In the genomic region with DNA sequence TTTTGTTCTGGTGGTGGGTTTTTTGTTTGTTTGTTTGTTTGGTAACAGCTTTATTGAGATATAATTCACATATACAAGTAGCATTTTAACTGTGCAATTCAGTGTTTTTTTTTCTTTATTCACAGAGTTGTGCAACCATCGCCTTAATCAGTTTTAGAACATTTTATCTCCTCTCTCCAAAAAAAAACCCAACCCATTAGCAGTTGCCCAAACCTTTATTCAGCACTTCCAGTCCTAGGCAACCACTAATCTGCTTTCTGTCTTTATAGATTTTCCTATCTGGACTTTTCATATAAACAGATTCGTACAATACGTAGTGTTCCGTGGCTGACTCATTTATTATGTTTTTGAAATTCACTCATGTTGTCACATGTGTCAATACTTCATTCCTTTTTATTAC, we compare ENCODE assay signal across 1 cellular context.
TF ChIP-seq lines count a peak whose summit lies in the region.

No MANE protein-coding gene starts in this region.

TF ChIP-seq in K562, 482 proteins besides CTCF, POLR2A, EP300 and RAD21 (continued from another document):
- TF ChIP-seq GTF2E2 (tag; IDR thresholded peaks at IDR 0.05), result no peak
- TF ChIP-seq, protein P1, sequence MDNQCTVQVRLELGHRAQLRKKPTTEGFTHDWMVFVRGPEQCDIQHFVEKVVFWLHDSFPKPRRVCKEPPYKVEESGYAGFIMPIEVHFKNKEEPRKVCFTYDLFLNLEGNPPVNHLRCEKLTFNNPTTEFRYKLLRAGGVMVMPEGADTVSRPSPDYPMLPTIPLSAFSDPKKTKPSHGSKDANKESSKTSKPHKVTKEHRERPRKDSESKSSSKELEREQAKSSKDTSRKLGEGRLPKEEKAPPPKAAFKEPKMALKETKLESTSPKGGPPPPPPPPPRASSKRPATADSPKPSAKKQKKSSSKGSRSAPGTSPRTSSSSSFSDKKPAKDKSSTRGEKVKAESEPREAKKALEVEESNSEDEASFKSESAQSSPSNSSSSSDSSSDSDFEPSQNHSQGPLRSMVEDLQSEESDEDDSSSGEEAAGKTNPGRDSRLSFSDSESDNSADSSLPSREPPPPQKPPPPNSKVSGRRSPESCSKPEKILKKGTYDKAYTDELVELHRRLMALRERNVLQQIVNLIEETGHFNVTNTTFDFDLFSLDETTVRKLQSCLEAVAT (IDR thresholded peaks at IDR 0.05), result no peak
- no peak for TF ChIP-seq CEBPG (CRISPR knock-in tag; IDR thresholded peaks at IDR 0.05)
- TF ChIP-seq CEBPG (tag; conservative IDR thresholded peaks at IDR 0.05 in 1 of 2, IDR thresholded peaks at IDR 0.05 in 1 of 2), result peak in 1 of 2 experiments; percentile 43; a peak in 1 of 4 replicates
- no peak for TF ChIP-seq C11orf30 (IDR thresholded peaks at IDR 0.05; ENCODE audit: low read depth)
- TF ChIP-seq, protein P2, sequence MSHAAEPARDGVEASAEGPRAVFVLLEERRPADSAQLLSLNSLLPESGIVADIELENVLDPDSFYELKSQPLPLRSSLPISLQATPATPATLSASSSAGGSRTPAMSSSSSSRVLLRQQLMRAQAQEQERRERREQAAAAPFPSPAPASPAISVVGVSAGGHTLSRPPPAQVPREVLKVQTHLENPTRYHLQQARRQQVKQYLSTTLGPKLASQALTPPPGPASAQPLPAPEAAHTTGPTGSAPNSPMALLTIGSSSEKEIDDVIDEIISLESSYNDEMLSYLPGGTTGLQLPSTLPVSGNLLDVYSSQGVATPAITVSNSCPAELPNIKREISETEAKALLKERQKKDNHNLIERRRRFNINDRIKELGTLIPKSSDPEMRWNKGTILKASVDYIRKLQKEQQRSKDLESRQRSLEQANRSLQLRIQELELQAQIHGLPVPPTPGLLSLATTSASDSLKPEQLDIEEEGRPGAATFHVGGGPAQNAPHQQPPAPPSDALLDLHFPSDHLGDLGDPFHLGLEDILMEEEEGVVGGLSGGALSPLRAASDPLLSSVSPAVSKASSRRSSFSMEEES (CRISPR knock-in tag; IDR thresholded peaks at IDR 0.05), result no peak
- no peak for TF ChIP-seq SETDB1 (IDR thresholded peaks at IDR 0.05; ENCODE audit: low read length)
- TF ChIP-seq CBFA2T3 (IDR thresholded peaks at IDR 0.05), result no peak
